Comparison of ENCODE assay signal across 8 cellular contexts in genomic region chr2:27071277-27071989, GRCh38.
A peak's percentile ranks its signal among the peaks of the same experiment; 100 is the strongest.
DNase-seq lines count a peak whose midpoint lies in the region; ATAC-seq lines count a peak whose summit lies in the region.

TSS of gene OST4 (minus strand) at chr2:27071654.

- peaks cover 18 to 21% of the 10 kb centered on the region in 2 donors for H3K36me3 ChIP-seq in mucosa of rectum (ENCODE audit: control insufficient read depth in 2 of 2, insufficient read depth in 2 of 2, low read length in 2 of 2)

- H3K4me3 ChIP-seq in mucosa of rectum (ENCODE audit: low read length in 2 of 2), result peak within 1 kb of the TSS; percentile 86 to 97

- peak; percentile 97 for DNase-seq in DMS 273 (lab: John Stamatoyannopoulos, UW; ENCODE audit: unreplicated experiment)
- peak; percentile 90 for DNase-seq in HuH-7.5 (ENCODE audit: low spot score)
- peak; percentile 97 for DNase-seq in OCI-M1 (lab: John Stamatoyannopoulos, UW)
- DNase-seq in activated T-cell treated with anti-CD3 and anti-CD28 coated beads for 4 hours, result peak; percentile 79
- DNase-seq in epithelial cell of prostate (ENCODE audit: low read depth, low spot score), result peak; percentile 37
- DNase-seq in stimulated activated CD8-positive, alpha-beta memory T cell treated with anti-CD3 and anti-CD28 coated beads, Interleukin-7, amount 100 ng/mL, for 1 hour (ENCODE audit: low read depth in 2 of 2), result peak; percentile 73 to 78

- peaks cover 22 to 28% of the 10 kb centered on the region in 2 donors for H3K4me1 ChIP-seq in mucosa of rectum (ENCODE audit: control insufficient read depth in 2 of 2, insufficient read depth in 2 of 2, low read length in 2 of 2)

- peak; percentile 68 for ATAC-seq in GM21526 (IDR thresholded peaks at IDR 0.05; ENCODE audit: low FRiP score, unreplicated experiment)

- no peaks in the 10 kb centered on the region for H3K27me3 ChIP-seq in mucosa of rectum (ENCODE audit: control insufficient read depth in 2 of 2, insufficient read depth in 2 of 2, low read length in 2 of 2)

- no peaks in the 10 kb centered on the region for H3K9me3 ChIP-seq in mucosa of rectum (ENCODE audit: control insufficient read depth in 2 of 2, low read length in 2 of 2)

- H3K9ac ChIP-seq in mucosa of rectum (ENCODE audit: low read depth in 1 of 2, low read length in 2 of 2), result peak within 1 kb of the TSS; percentile 87

- H3K27ac ChIP-seq in epithelial cell of prostate (peak within 1 kb of the TSS; percentile 54), mucosa of rectum (ENCODE audit: low read depth in 2 of 2, low read length in 2 of 2) (peak within 1 kb of the TSS; percentile 88 to 95)

Comparison
In these comparisons a context has a peak if more than half of its experiments do, and no peak if none do; other contexts are left out.
1. Peak in every context shown above with its lines: DNase-seq, ATAC-seq, H3K4me3 ChIP-seq and H3K27ac ChIP-seq.
2. DNase-seq: peak in every context shown above with its lines; median percentile 97 in DMS 273; 97 in OCI-M1; 90 in HuH-7.5; 79 in activated T-cell treated with anti-CD3 and anti-CD28 coated beads for 4 hours; 76 in stimulated activated CD8-positive, alpha-beta memory T cell treated with anti-CD3 and anti-CD28 coated beads, Interleukin-7, amount 100 ng/mL, for 1 hour; 37 in epithelial cell of prostate.